30 cellular contexts compared by ENCODE assay signal in the genomic region with DNA sequence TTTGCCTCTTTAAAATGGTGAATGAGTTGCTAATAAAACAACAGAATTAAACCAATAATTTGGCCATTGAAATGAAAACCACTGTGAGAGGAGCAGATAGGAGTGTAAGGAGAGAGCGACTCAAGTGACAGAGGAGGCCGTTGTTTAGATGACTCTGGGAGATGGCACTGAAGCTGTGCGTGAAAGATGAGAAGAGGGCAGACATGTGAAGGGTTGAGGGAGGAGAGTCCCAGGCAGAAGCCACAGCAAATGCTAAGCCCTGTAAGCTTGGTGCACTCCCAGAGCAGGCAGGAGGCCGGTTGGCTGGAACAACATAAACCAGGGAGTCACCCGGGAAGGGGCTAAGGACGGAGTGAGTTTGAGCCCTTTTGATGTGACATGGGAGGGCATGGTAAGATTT. TPM values are rescaled to one million over a fixed set of nuclear protein-coding genes. Genes with fewer than 3 reads are reported as not detected.
"Had no signal": no experiment of that assay in that cellular context is flagged by ENCODE, and none has a peak within 500 bp of the region (broad histone marks: within the 10 kb centered on the region; RNA-seq: fewer than 3 reads in every experiment).

No MANE protein-coding gene starts in this region.

- H3K27me3 ChIP-seq: ovary, right lobe of liver, upper lobe of left lung, vagina had no signal

- H3K27ac Mint-ChIP-seq: nephron; T-helper 1 cell treated with Interleukin-12 subunit alpha and Interleukin-12 subunit beta and Interleukin-4 antibody, amounts not matched to agents 30 μg/mL and 1 μg/mL, for 36 hours had no signal

- H3K9ac ChIP-seq: SK-N-SH had no signal

- H3K9me3 ChIP-seq: breast epithelium, heart left ventricle, left ventricle myocardium inferior, ovary, psoas muscle, right lobe of liver, SK-N-SH, upper lobe of left lung, vagina had no signal

- H3K4me3 ChIP-seq: breast epithelium, heart left ventricle, left ventricle myocardium inferior, ovary, psoas muscle, right lobe of liver, upper lobe of left lung, vagina had no signal

- H3K4me3 Mint-ChIP-seq: nephron; T-helper 1 cell treated with Interleukin-12 subunit alpha and Interleukin-12 subunit beta and Interleukin-4 antibody, amounts not matched to agents 30 μg/mL and 1 μg/mL, for 36 hours had no signal

- H3K4me1 ChIP-seq: breast epithelium, heart left ventricle, left ventricle myocardium inferior, psoas muscle, right lobe of liver, upper lobe of left lung, vagina had no signal

- H3K9me3 Mint-ChIP-seq: T-helper 1 cell treated with Interleukin-12 subunit alpha and Interleukin-12 subunit beta and Interleukin-4 antibody, amounts not matched to agents 30 μg/mL and 1 μg/mL, for 36 hours had no signal

- H3K27ac ChIP-seq: breast epithelium, heart left ventricle, left ventricle myocardium inferior, ovary, psoas muscle, right lobe of liver, upper lobe of left lung, vagina, WERI-Rb-1 had no signal

- H3K4me2 ChIP-seq: SK-N-SH had no signal

- DNase-seq: activated CD4-positive, alpha-beta T cell treated with anti-CD3 and anti-CD28 coated beads for 48 hours; activated CD4-positive, alpha-beta T cell treated with anti-CD3 and anti-CD28 coated beads, Interleukin-2, amount 50 U/mL, for 48 hours; activated CD8-positive, alpha-beta memory T cell treated with anti-CD3 and anti-CD28 coated beads for 24 hours; activated gamma-delta T cell; activated naive CD4-positive, alpha-beta T cell treated with anti-CD3 and anti-CD28 coated beads, Interleukin-2, amount 50 U/mL, for 16 hours; amniotic stem cell; cerebellar nuclear complex; cortex of kidney; foreskin fibroblast; heart left ventricle; left ventricle myocardium inferior; ovary; psoas muscle; right lobe of liver; SK-N-SH; stimulated activated CD4-positive, alpha-beta T cell treated with anti-CD3 and anti-CD28 coated beads, Interleukin-2, amount 100 ng/mL, for 48 hours; stimulated activated naive CD4-positive, alpha-beta T cell treated with Interleukin-2 at 50 U/mL for 16 hours; SW 1271; T1000; upper lobe of left lung; WERI-Rb-1 had no signal

- H3K4me1 Mint-ChIP-seq: nephron had no signal

- H3K36me3 ChIP-seq: breast epithelium, heart left ventricle, left ventricle myocardium inferior, ovary, right lobe of liver, upper lobe of left lung, vagina, WERI-Rb-1 had no signal

RNA-seq across cellular contexts. Expression of a gene that starts 0.8 kb away (rescaled TPM):
- total RNA-seq: breast epithelium, esophagus mucosa, kidney epithelial cell, left ventricle myocardium inferior, lung microvascular endothelial cell, mucosa of gallbladder, ovary, psoas muscle, right lobe of liver, skeletal muscle tissue, upper lobe of left lung, vagina had no signal

RNA-seq across cellular contexts. Expression of a gene that starts 55.4 kb away (rescaled TPM):
- total RNA-seq: breast epithelium, esophagus mucosa, heart left ventricle, kidney epithelial cell, left ventricle myocardium inferior, lung microvascular endothelial cell, mucosa of gallbladder, ovary, psoas muscle, right lobe of liver, skeletal muscle tissue, upper lobe of left lung, vagina had no signal
